Comparison of ENCODE assay signal across 25 cellular contexts in the genomic region with DNA sequence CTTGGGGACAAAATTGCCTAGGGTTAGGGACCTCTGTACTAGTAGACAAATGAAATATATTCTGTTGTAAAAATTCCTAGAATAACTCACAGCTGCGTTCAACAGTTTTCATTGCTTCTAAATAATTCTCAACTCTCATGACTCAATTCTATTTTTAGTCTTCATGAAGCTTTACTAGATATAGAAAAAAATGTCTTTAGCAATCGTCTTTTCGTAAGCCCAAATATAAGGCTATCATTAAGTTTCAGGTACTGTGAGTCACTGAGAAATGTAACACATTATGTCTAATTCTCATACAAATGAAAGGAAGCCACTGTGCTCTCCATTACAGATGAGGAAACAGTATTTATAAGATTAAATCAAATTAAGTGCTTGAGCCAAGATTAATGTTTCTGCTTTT. TPM values are rescaled to one million over a fixed set of nuclear protein-coding genes. Genes with fewer than 3 reads are reported as not detected.
DNase-seq lines count a peak whose midpoint lies in the region; ATAC-seq and TF ChIP-seq lines count a peak whose summit lies in the region.
"Had no signal": no experiment of that assay in that cellular context is flagged by ENCODE, and none has a peak within 500 bp of the region (broad histone marks: within the 10 kb centered on the region; RNA-seq: fewer than 3 reads in every experiment).

No MANE protein-coding gene starts in this region.

- peak overlapping the region; percentile 53 for H3K4me3 Mint-ChIP-seq in HFFc6
- H3K4me3 Mint-ChIP-seq: activated CD8-positive, alpha-beta T cell treated with anti-CD3 and anti-CD28 coated beads, Interleukin-2, amount 10 ng/mL, durations not matched to agents 7 days and 5 days; activated naive CD8-positive, alpha-beta T cell; dendritic cell treated with granulocyte-macrophage colony-stimulating factor and Interleukin-4, amounts not matched to agents 40 ng/mL and 50 ng/mL, for 4 days had no signal

- TF ChIP-seq CTCF in HFFc6 (IDR thresholded peaks at IDR 0.05): no peak
- TF ChIP-seq CTCF in mammary epithelial cell (conservative IDR thresholded peaks at IDR 0.05 in 1 of 2, IDR thresholded peaks at IDR 0.05 in 1 of 2; ENCODE audit: extremely low read depth in 1 of 2, insufficient read depth in 1 of 2, low read depth in 1 of 2, low read length in 2 of 2): no peak
- TF ChIP-seq CTCF in osteoblast (IDR thresholded peaks at IDR 0.05; ENCODE audit: extremely low read depth, low read depth, low read length): no peak

- dilution Hi-C loops in mammary epithelial cell (cut with HindIII; ENCODE audit: low sequenced_read_pairs): no loop called here

- H3K4me1 ChIP-seq in mammary epithelial cell (ENCODE audit: insufficient read depth, low read length): no peaks in the 10 kb centered on the region
- peaks cover 6% of the 10 kb centered on the region for H3K4me1 ChIP-seq in osteoblast (ENCODE audit: insufficient read depth, low read length)
- H3K4me1 ChIP-seq: body of pancreas, prostate gland, suprapubic skin had no signal

- H3K9ac ChIP-seq in mammary epithelial cell (ENCODE audit: insufficient read depth, low read length): no peak overlapping the region

- H3K27me3 ChIP-seq in mammary epithelial cell (ENCODE audit: insufficient read depth, low read length): no peaks in the 10 kb centered on the region
- no peaks in the 10 kb centered on the region for H3K27me3 ChIP-seq in osteoblast (ENCODE audit: insufficient read depth, low read length)
- H3K27me3 ChIP-seq: body of pancreas, suprapubic skin had no signal

- no peaks in the 10 kb centered on the region for H3K36me3 Mint-ChIP-seq in HFFc6 (ENCODE audit: low read depth)
- H3K36me3 Mint-ChIP-seq: activated naive CD8-positive, alpha-beta T cell had no signal

- CTCF ChIA-PET in mammary epithelial cell (lab: Charles Lee; ENCODE audit: low non-redundant PET): no interaction called here

- no TSS peak for BruUV-seq in mammary epithelial cell (replicated peaks; lab: Mats Ljungman, UMichigan)

- H4K20me1 ChIP-seq in mammary epithelial cell (ENCODE audit: insufficient read depth, low read length) (no peaks in the 10 kb centered on the region), osteoblast (ENCODE audit: insufficient read depth, low read length) (no peaks in the 10 kb centered on the region)

- H3K79me2 ChIP-seq in mammary epithelial cell (ENCODE audit: insufficient read depth, low read length) (no peaks in the 10 kb centered on the region), osteoblast (ENCODE audit: insufficient read depth, low read length) (no peaks in the 10 kb centered on the region)

- H3K36me3 ChIP-seq in mammary epithelial cell (ENCODE audit: insufficient read depth, low read length): no peaks in the 10 kb centered on the region
- no peaks in the 10 kb centered on the region for H3K36me3 ChIP-seq in osteoblast (ENCODE audit: insufficient read depth, low read length)
- H3K36me3 ChIP-seq: prostate gland, suprapubic skin had no signal

- H3K4me2 ChIP-seq in mammary epithelial cell (ENCODE audit: insufficient read depth, low read depth, low read length): no peak overlapping the region
- peak overlapping the region; percentile 40 for H3K4me2 ChIP-seq in osteoblast (ENCODE audit: insufficient read depth, low read length)

- H3K9me3 ChIP-seq in mammary epithelial cell (replicated peaks; ENCODE audit: insufficient read depth, low read length) (no peaks in the 10 kb centered on the region), osteoblast (ENCODE audit: low read depth, low read length) (no peaks in the 10 kb centered on the region)
- H3K9me3 ChIP-seq: body of pancreas, prostate gland, suprapubic skin had no signal

- in situ Hi-C loops in mammary epithelial cell (cut with MboI; ENCODE audit: low sequenced_read_pairs in 2 of 2): no loop called here

- H2AFZ ChIP-seq in mammary epithelial cell (ENCODE audit: low read depth, low read length) (no peak overlapping the region), osteoblast (ENCODE audit: low read length) (no peak overlapping the region)

- DNase-seq in AG20443 (ENCODE audit: low spot score) (peak; percentile 28), HFFc6 (peak; percentile 50), mammary epithelial cell (peak; percentile 40), osteoblast (ENCODE audit: insufficient read length, low spot score, missing footprints) (peak; percentile 81), mesenteric fat pad (ENCODE audit: low spot score) (no peak)
- no peak for DNase-seq in stimulated activated CD4-positive, alpha-beta T cell treated with anti-CD3 and anti-CD28 coated beads, Interleukin-15, amount 100 ng/mL, for 24 hours
- no peak for DNase-seq in activated T-cell treated with anti-CD3 and anti-CD28 coated beads, Interleukin-2, amount 50 U/mL, for 1 hour
- DNase-seq: activated CD8-positive, alpha-beta T cell treated with anti-CD3 and anti-CD28 coated beads, Interleukin-2, amount 10 ng/mL, durations not matched to agents 7 days and 5 days; activated T-cell treated with anti-CD3 and anti-CD28 coated beads, Interleukin-2, amount 50 U/mL, for 48 hours; body of pancreas; mesendoderm; NCI-H1436 treated with DMSO at 0.1 percent for 48 hours; NCI-H2227 treated with DMSO at 0.1 percent for 48 hours; stimulated activated CD4-positive, alpha-beta T cell treated with anti-CD3 and anti-CD28 coated beads, Interleukin-12 subunit alpha, Interleukin-12 subunit beta, amount 100 ng/mL, for 4 hours; T1000 had no signal

- intact Hi-C loops in mammary epithelial cell (cut with micrococcal nuclease): no loop called here

- ATAC-seq in GM21576 (IDR thresholded peaks at IDR 0.05; ENCODE audit: unreplicated experiment): no peak
- ATAC-seq: activated CD8-positive, alpha-beta T cell treated with anti-CD3 and anti-CD28 coated beads, Interleukin-2, amount 10 ng/mL, durations not matched to agents 7 days and 5 days; body of pancreas; Panc1 had no signal

- H3K27me3 Mint-ChIP-seq in HFFc6 (ENCODE audit: insufficient read depth): no peaks in the 10 kb centered on the region; the same call in 1 of the 2 replicates

- 65% methylated on average over 3 of the region's 3 CpGs for WGBS in mammary epithelial cell (ENCODE audit: low coverage, missing lambda C conversion rate)

- H3K9me3 Mint-ChIP-seq in HFFc6: no peaks in the 10 kb centered on the region
- H3K9me3 Mint-ChIP-seq: dendritic cell treated with granulocyte-macrophage colony-stimulating factor and Interleukin-4, amounts not matched to agents 40 ng/mL and 50 ng/mL, for 4 days had no signal

- H3K27ac Mint-ChIP-seq in HFFc6: peak overlapping the region; percentile 65
- H3K27ac Mint-ChIP-seq: activated CD8-positive, alpha-beta T cell treated with anti-CD3 and anti-CD28 coated beads, Interleukin-2, amount 10 ng/mL, durations not matched to agents 7 days and 5 days; activated naive CD8-positive, alpha-beta T cell; dendritic cell treated with granulocyte-macrophage colony-stimulating factor and Interleukin-4, amounts not matched to agents 40 ng/mL and 50 ng/mL, for 4 days had no signal

- H3K4me3 ChIP-seq in mammary epithelial cell (replicated peaks in 1 of 3; ENCODE audit: insufficient read depth in 1 of 3, low read depth in 2 of 3, low read length in 3 of 3): no peak overlapping the region
- no peak overlapping the region for H3K4me3 ChIP-seq in osteoblast (ENCODE audit: insufficient read depth, low read length)
- H3K4me3 ChIP-seq: body of pancreas, prostate gland, suprapubic skin had no signal

- H3K27ac ChIP-seq in mammary epithelial cell (ENCODE audit: insufficient read depth, low read depth, low read length) (no peak overlapping the region), osteoblast (ENCODE audit: low read depth, low read length) (no peak overlapping the region)
- H3K27ac ChIP-seq: body of pancreas, prostate gland, suprapubic skin had no signal

- H3K4me1 Mint-ChIP-seq in HFFc6 (ENCODE audit: low read depth): peaks cover 35% of the 10 kb centered on the region

RNA-seq across cellular contexts. Expression of a gene that starts 6.4 kb away (rescaled TPM):
- 1 to 10 TPM in 1 of 6 experiments, under 1 TPM in 5; 0.20 to 1.2 (median 0.31) TPM for total RNA-seq in HFFc6 (2021; fragmentation: NEBNext Ultra II Directional; extraction: Animal tissue kit (Norgen Biotek cat#: 25700))
- total RNA-seq in mammary epithelial cell (not detected), osteoblast (under 0.01 and 0.36 TPM in 2 replicates), mesenteric fat pad (0.29 TPM)
- 0.03 TPM for polyA plus RNA-seq in mammary epithelial cell
- not detected for polyA minus RNA-seq in mammary epithelial cell
- total RNA-seq: activated CD8-positive, alpha-beta T cell treated with anti-CD3 and anti-CD28 coated beads, Interleukin-2, amount 10 ng/mL, durations not matched to agents 7 days and 5 days; body of pancreas; endothelial cell of umbilical vein; H1; prostate gland; suprapubic skin had no signal
- polyA plus RNA-seq: AG04450, endothelial cell of umbilical vein, H1, neural cell had no signal

RNA-seq across cellular contexts. Expression of a gene that starts 24.9 kb away (rescaled TPM):
- 100 to 1,000 TPM in 1 of 6 experiments, 10 to 100 TPM in 5; 35.4 to 112 (median 42.1) TPM for total RNA-seq in HFFc6 (2021; fragmentation: NEBNext Ultra II Directional; extraction: Animal tissue kit (Norgen Biotek cat#: 25700))
- total RNA-seq in mammary epithelial cell (1 to 10 TPM in 1 of 2 donors, not detected in 1; 5.8 TPM), osteoblast (1.8 and 5.1 TPM in 2 replicates), mesenteric fat pad (1.5 TPM)
- polyA plus RNA-seq in mammary epithelial cell: 0.53 TPM
- not detected for polyA minus RNA-seq in mammary epithelial cell
- total RNA-seq: activated CD8-positive, alpha-beta T cell treated with anti-CD3 and anti-CD28 coated beads, Interleukin-2, amount 10 ng/mL, durations not matched to agents 7 days and 5 days; endothelial cell of umbilical vein; H1 had no signal
- polyA plus RNA-seq: endothelial cell of umbilical vein, H1, neural cell had no signal

Comparison
In these comparisons a context has a peak if more than half of its experiments do, and no peak if none do; other contexts are left out.
1. DNase-seq: peak in AG20443 (single experiment), HFFc6 (single experiment), mammary epithelial cell (single experiment) and osteoblast (single experiment); none in mesenteric fat pad (single experiment), stimulated activated CD4-positive, alpha-beta T cell treated with anti-CD3 and anti-CD28 coated beads, Interleukin-15, amount 100 ng/mL, for 24 hours (single experiment) and activated T-cell treated with anti-CD3 and anti-CD28 coated beads, Interleukin-2, amount 50 U/mL, for 1 hour (single experiment).